8 cellular contexts compared by ENCODE assay signal in the genomic region with DNA sequence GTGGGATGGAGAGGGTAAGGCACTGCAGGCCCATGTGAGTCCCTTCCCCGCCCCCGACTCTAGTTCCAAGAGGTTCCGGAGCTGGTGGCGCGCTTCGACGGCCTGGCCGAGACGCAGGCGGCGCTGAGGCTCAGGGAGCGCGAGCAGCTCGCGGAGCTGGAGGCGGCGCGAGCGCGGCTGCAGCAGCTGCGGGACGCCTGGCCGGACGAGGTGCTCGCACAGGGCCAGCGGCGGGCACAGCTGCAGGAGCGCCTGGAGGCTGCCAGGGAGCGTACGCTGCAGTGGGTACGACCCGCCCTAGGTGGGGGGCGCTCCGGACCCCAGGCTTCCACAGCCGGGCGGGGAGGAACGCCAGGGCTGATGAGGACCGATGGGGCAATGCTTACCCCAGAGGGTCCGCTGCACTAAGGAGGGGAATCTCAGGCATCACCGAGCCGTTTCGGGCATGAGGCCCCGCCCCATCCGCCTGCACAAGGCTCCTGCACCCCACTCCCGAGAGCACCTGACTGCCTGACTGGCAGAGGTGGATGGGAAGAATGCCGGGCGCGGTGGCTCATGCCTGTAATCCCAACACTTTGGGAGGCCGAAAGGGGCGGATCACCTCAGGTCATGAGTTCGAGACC. TPM values are rescaled to one million over a fixed set of nuclear protein-coding genes. Genes with fewer than 3 reads are reported as not detected.
A peak's percentile ranks its signal among the peaks of the same experiment; 100 is the strongest.
DNase-seq lines count a peak whose midpoint lies in the region; ATAC-seq and TF ChIP-seq lines count a peak whose summit lies in the region.

No MANE protein-coding gene starts in this region.

- no peaks in the 10 kb centered on the region for H3K79me2 ChIP-seq in MM.1S (ENCODE audit: low read length)

- H2AFZ ChIP-seq in MM.1S (ENCODE audit: low read length), result peak overlapping the region; percentile 48; the same call in 1 of the 2 replicates

- H3K4me3 ChIP-seq in MM.1S (ENCODE audit: low read length), result peak overlapping the region; percentile 44
- H3K4me3 ChIP-seq in choroid plexus epithelial cell (ENCODE audit: low read depth, low read length), result no peak overlapping the region
- H3K4me3 ChIP-seq in mucosa of descending colon, result no peak overlapping the region

- H3K9me3 ChIP-seq in MM.1S (replicated peaks; ENCODE audit: insufficient read depth, low read length) (no peaks in the 10 kb centered on the region), mucosa of descending colon (no peaks in the 10 kb centered on the region)

- TF ChIP-seq CTCF in MM.1S (IDR thresholded peaks at IDR 0.05; ENCODE audit: low read length) (no peak), choroid plexus epithelial cell (conservative IDR thresholded peaks at IDR 0.05; ENCODE audit: low read depth, low read length) (no peak), mucosa of descending colon (IDR thresholded peaks at IDR 0.05) (no peak)

- intact Hi-C loops in mucosa of descending colon (cut with DNase I, micrococcal nuclease), result loop anchor here (5.0 to 10.0 kb wide), 2 partner anchors 100 to 107 kb away; partner anchors contain the start of gene DTX1 (in 1 of the 2)

- H3K4me1 ChIP-seq in MM.1S (ENCODE audit: low read length) (no peaks in the 10 kb centered on the region), mucosa of descending colon (ENCODE audit: low read depth) (peaks cover 24% of the 10 kb centered on the region)

- H3K36me3 ChIP-seq in MM.1S (replicated peaks; ENCODE audit: insufficient read depth, low read length), result no peaks in the 10 kb centered on the region
- no peaks in the 10 kb centered on the region for H3K36me3 ChIP-seq in mucosa of descending colon (ENCODE audit: low read depth)

- peak overlapping the region; percentile 62; the same call in 1 of the 2 replicates for H3K4me2 ChIP-seq in MM.1S (ENCODE audit: low read depth, low read length)

- no peaks in the 10 kb centered on the region for H3F3A ChIP-seq in MM.1S (ENCODE audit: insufficient read depth, low read length)

- H3K9ac ChIP-seq in MM.1S (ENCODE audit: low read length), result no peak overlapping the region

- ATAC-seq in mucosa of descending colon, result peak; percentile 19
- ATAC-seq in GM18870 (IDR thresholded peaks at IDR 0.05; ENCODE audit: unreplicated experiment), result no peak
- no peak for ATAC-seq in HG02571 (IDR thresholded peaks at IDR 0.05; ENCODE audit: unreplicated experiment)

- no peak overlapping the region for H3K27ac ChIP-seq in MM.1S (ENCODE audit: low read length)

- peak; percentile 9 for DNase-seq in COR-L47 (lab: John Stamatoyannopoulos, UW)
- DNase-seq in MM.1S, result peak; percentile 51
- peak; percentile 30 for DNase-seq in choroid plexus epithelial cell (ENCODE audit: low read depth)
- DNase-seq in mucosa of descending colon, result peak in 1 of 3 donors; percentile 49
- no peak for DNase-seq in kidney glomerular epithelial cell (lab: John Stamatoyannopoulos, UW)
- no peak for DNase-seq in NCI-H345 treated with DMSO at 0.1 percent for 48 hours (lab: John Stamatoyannopoulos, UW; ENCODE audit: unreplicated experiment)

- no peaks in the 10 kb centered on the region for H4K20me1 ChIP-seq in MM.1S (ENCODE audit: insufficient read depth, low read length)

- no peaks in the 10 kb centered on the region; the same call in 1 of the 2 replicates for H3K27me3 ChIP-seq in MM.1S (replicated peaks; ENCODE audit: insufficient read depth, low read length)

- H3K9me2 ChIP-seq in MM.1S (replicated peaks; ENCODE audit: insufficient read depth, low read length), result no peaks in the 10 kb centered on the region

RNA-seq across cellular contexts. Expression of gene CFAP73, which starts 4.9 kb away (rescaled TPM):
- total RNA-seq in mucosa of descending colon, result under 1 TPM in 1 of 3 donors, not detected in 2; 0.34 TPM

RNA-seq across cellular contexts. Expression of gene RASAL1, which starts 18.9 kb away (rescaled TPM):
- total RNA-seq in mucosa of descending colon, result 1 to 10 TPM; 3.3 to 7.9 (median 6.5) TPM

RNA-seq across cellular contexts. Expression of gene DDX54, which starts 30.8 kb away (rescaled TPM):
- 10 to 100 TPM; 46.4 to 60.6 (median 53.2) TPM for total RNA-seq in mucosa of descending colon

RNA-seq across cellular contexts. Expression of gene RITA1, which starts 31.1 kb away (rescaled TPM):
- 10 to 100 TPM; 13.0 to 17.0 (median 14.9) TPM for total RNA-seq in mucosa of descending colon

Comparison
In these comparisons a context has a peak if more than half of its experiments do, and no peak if none do; other contexts are left out.
1. DNase-seq: peak in COR-L47 (single experiment), MM.1S (single experiment) and choroid plexus epithelial cell (single experiment); none in kidney glomerular epithelial cell (single experiment) and NCI-H345 treated with DMSO at 0.1 percent for 48 hours (single experiment).